Comparison of ENCODE assay signal across 14 cellular contexts in genomic region chr1:18618546-18619466, GRCh38. TPM values are rescaled to one million over a fixed set of nuclear protein-coding genes. Genes with fewer than 3 reads are reported as not detected.
DNase-seq lines count a peak whose midpoint lies in the region; ATAC-seq and TF ChIP-seq lines count a peak whose summit lies in the region.
"Had no signal": no experiment of that assay in that cellular context is flagged by ENCODE, and none has a peak within 500 bp of the region (broad histone marks: within the 10 kb centered on the region; RNA-seq: fewer than 3 reads in every experiment).

No MANE protein-coding gene starts in this region.

- ATAC-seq in GM21619 (IDR thresholded peaks at IDR 0.05; ENCODE audit: unreplicated experiment): no peak
- ATAC-seq: left ventricle myocardium superior, natural killer cell had no signal

- H3K4me1 Mint-ChIP-seq in Calu3 (ENCODE audit: low read depth, unreplicated experiment): peaks cover 16% of the 10 kb centered on the region
- H3K4me1 Mint-ChIP-seq: natural killer cell had no signal

- H3K9me3 Mint-ChIP-seq in Calu3 (ENCODE audit: low read depth, unreplicated experiment): no peaks in the 10 kb centered on the region
- H3K9me3 Mint-ChIP-seq: natural killer cell had no signal

- BruUV-seq in Calu3 (replicated peaks; lab: Mats Ljungman, UMichigan): no TSS peak

- H3K4me3 Mint-ChIP-seq in Calu3 (ENCODE audit: low read depth, unreplicated experiment): no peak overlapping the region
- H3K4me3 Mint-ChIP-seq: activated naive CD8-positive, alpha-beta T cell; natural killer cell had no signal

- TF ChIP-seq CTCF in Calu3 (IDR thresholded peaks at IDR 0.05; ENCODE audit: unreplicated experiment): no peak

- peak; percentile 44 for DNase-seq in Calu3
- peak; percentile 52 for DNase-seq in HS-27A (ENCODE audit: low read depth)
- peak; percentile 86 for DNase-seq in SW480 (ENCODE audit: low spot score)
- DNase-seq in kidney glomerular epithelial cell (lab: John Stamatoyannopoulos, UW): peak; percentile 60
- no peak for DNase-seq in NCI-H1092 treated with DMSO at 0.1 percent for 48 hours (lab: John Stamatoyannopoulos, UW)
- DNase-seq in middle frontal gyrus (ENCODE audit: extremely low spot score, low spot score): no peak
- DNase-seq: left ventricle myocardium superior; natural killer cell; NCI-H2081; stimulated activated CD4-positive, alpha-beta T cell treated with anti-CD3 and anti-CD28 coated beads, Interleukin-2, amount 100 ng/mL, for 24 hours had no signal

- H3K27me3 Mint-ChIP-seq in Calu3 (ENCODE audit: unreplicated experiment): peaks cover 7% of the 10 kb centered on the region

- no peaks in the 10 kb centered on the region for H3K36me3 Mint-ChIP-seq in Calu3 (ENCODE audit: insufficient read depth, unreplicated experiment)
- H3K36me3 Mint-ChIP-seq: activated naive CD8-positive, alpha-beta T cell; natural killer cell had no signal

- CTCF ChIA-PET in Calu3 (lab: Charles Lee): interaction anchor here (0.6 to 1.0 kb wide), 3 partner anchors 21 to 54 kb away, joined by 3 to 5 read pairs (median 4); no protein-coding TSS in a partner anchor

- intact Hi-C loops in Calu3 (cut with micrococcal nuclease; ENCODE audit: unreplicated experiment): loop anchor here (5.0 kb wide), 1 partner anchor 48 kb away; no protein-coding TSS in a partner anchor

- H3K27ac Mint-ChIP-seq in Calu3 (ENCODE audit: unreplicated experiment): peak overlapping the region; percentile 46
- H3K27ac Mint-ChIP-seq: activated naive CD8-positive, alpha-beta T cell; natural killer cell had no signal

RNA-seq across cellular contexts. Expression of gene PAX7, which starts 11.8 kb away (rescaled TPM):
- not detected in 2 replicates for total RNA-seq in Calu3 (2022)
- total RNA-seq: hepatocyte, left ventricle myocardium superior, natural killer cell, SJSA1 had no signal

Comparison
In these comparisons a context has a peak if more than half of its experiments do, and no peak if none do; other contexts are left out.
1. DNase-seq: peak in Calu3 (single experiment), HS-27A (single experiment), SW480 (single experiment) and kidney glomerular epithelial cell (single experiment); none in NCI-H1092 treated with DMSO at 0.1 percent for 48 hours (single experiment) and middle frontal gyrus (single experiment).